ENCODE assay signal across 30 cellular contexts in genomic region chr11:29984544-29984943, GRCh38. TPM values are rescaled to one million over a fixed set of nuclear protein-coding genes. Genes with fewer than 3 reads are reported as not detected.
"Had no signal": no experiment of that assay in that cellular context is flagged by ENCODE, and none has a peak within 500 bp of the region (broad histone marks: within the 10 kb centered on the region; RNA-seq: fewer than 3 reads in every experiment).

No MANE protein-coding gene starts in this region.

- H3K4me3 ChIP-seq: lung, sigmoid colon, stomach, thyroid gland, upper lobe of left lung, vagina had no signal

- H3K27ac ChIP-seq: sigmoid colon, stomach, thyroid gland, upper lobe of left lung, vagina had no signal

- ATAC-seq: activated CD4-positive, alpha-beta T cell treated with anti-CD3 and anti-CD28 coated beads for 36 hours; activated CD8-positive, alpha-beta memory T cell treated with anti-CD3 and anti-CD28 coated beads, Interleukin-2, amount 10 ng/mL, durations not matched to agents 7 days and 5 days; activated CD8-positive, alpha-beta T cell treated with anti-CD3 and anti-CD28 coated beads, Interleukin-2, amount 10 ng/mL, durations not matched to agents 7 days and 5 days; activated naive CD8-positive, alpha-beta T cell treated with anti-CD3 and anti-CD28 coated beads, Interleukin-2, amount 50 U/mL, for 24 hours; left lobe of liver; natural killer cell treated with Interleukin-12 subunit alpha and Interleukin-12 subunit beta and Interleukin-15 and Interleukin-18, amount 100 ng/mL, for 72 hours; stimulated activated naive B cell treated with anti-CD40 and anti-IgM and Interleukin-4, amounts not matched to agents 10 μg/mL and 1 μg/mL and 100 μg/mL, for 72 hours had no signal

- H3K4me1 ChIP-seq: sigmoid colon, stomach, thyroid gland, upper lobe of left lung, vagina had no signal

- DNase-seq: activated B cell treated with CpG ODN at 0.5 μM for 24 hours; activated CD4-positive, alpha-beta T cell treated with anti-CD3 and anti-CD28 coated beads for 36 hours; activated CD8-positive, alpha-beta memory T cell treated with anti-CD3 and anti-CD28 coated beads, Interleukin-2, amount 10 ng/mL, durations not matched to agents 7 days and 5 days; activated CD8-positive, alpha-beta T cell treated with anti-CD3 and anti-CD28 coated beads, Interleukin-2, amount 10 ng/mL, durations not matched to agents 7 days and 5 days; activated naive CD8-positive, alpha-beta T cell treated with anti-CD3 and anti-CD28 coated beads, Interleukin-2, amount 50 U/mL, for 24 hours; activated T-cell treated with anti-CD3 and anti-CD28 coated beads, Interleukin-2, amount 50 U/mL, for 48 hours; amygdala; central memory CD4-positive, alpha-beta T cell; head of caudate nucleus; mesendoderm; posterior cingulate gyrus; sigmoid colon; stimulated activated CD4-positive, alpha-beta T cell treated with anti-CD3 and anti-CD28 coated beads, Interleukin-15, amount 100 ng/mL, for 24 hours; stimulated activated CD4-positive, alpha-beta T cell treated with anti-CD3 and anti-CD28 coated beads, Interleukin-2, amount 100 ng/mL, for 24 hours; stimulated activated naive B cell treated with anti-CD40 and anti-IgM and Interleukin-4, amounts not matched to agents 10 μg/mL and 1 μg/mL and 100 μg/mL, for 72 hours; stomach; T-helper 2 cell; thyroid gland; upper lobe of left lung had no signal

- H3K36me3 ChIP-seq: sigmoid colon, stomach, thyroid gland, upper lobe of left lung, vagina had no signal

- H3K9me3 ChIP-seq: sigmoid colon, stomach, thyroid gland, upper lobe of left lung, vagina had no signal

- H3K27me3 ChIP-seq: sigmoid colon, stomach, thyroid gland, upper lobe of left lung, vagina had no signal

RNA-seq across cellular contexts. Expression of gene KCNA4, which starts 32.3 kb away (rescaled TPM):
- total RNA-seq: activated B cell treated with CpG ODN at 0.5 μM for 24 hours; activated CD4-positive, alpha-beta T cell treated with anti-CD3 and anti-CD28 coated beads for 36 hours; activated CD8-positive, alpha-beta memory T cell treated with anti-CD3 and anti-CD28 coated beads, Interleukin-2, amount 10 ng/mL, durations not matched to agents 7 days and 5 days; activated CD8-positive, alpha-beta T cell treated with anti-CD3 and anti-CD28 coated beads, Interleukin-2, amount 10 ng/mL, durations not matched to agents 7 days and 5 days; activated T-helper 2 cell treated with anti-CD3 and anti-CD28 coated beads, Interferon-gamma antibody, Interleukin-2, Interleukin-4, amounts not matched to agents 10 μg/mL and 5 μg/mL and 100 μg/mL, durations not matched to agents 14 hours and 24 hours and 36 hours; endothelial cell of umbilical vein; fibroblast of villous mesenchyme; kidney epithelial cell; left lobe of liver; mononuclear cell; natural killer cell treated with Interleukin-12 subunit alpha and Interleukin-12 subunit beta and Interleukin-15 and Interleukin-18, amount 100 ng/mL, for 72 hours; vagina had no signal
- polyA plus RNA-seq: endothelial cell of umbilical vein, esophagus, fibroblast of lung, stomach had no signal
